Comparison of ENCODE assay signal across 12 cellular contexts in genomic region chr14:68172664-68173063, GRCh38.
A peak's percentile ranks its signal among the peaks of the same experiment; 100 is the strongest.
DNase-seq lines count a peak whose midpoint lies in the region; ATAC-seq and TF ChIP-seq lines count a peak whose summit lies in the region.
"Had no signal": no experiment of that assay in that cellular context is flagged by ENCODE, and none has a peak within 500 bp of the region (broad histone marks: within the 10 kb centered on the region; RNA-seq: fewer than 3 reads in every experiment).

No MANE protein-coding gene starts in this region.

- H3K4me1 ChIP-seq in endocrine pancreas (ENCODE audit: control insufficient read depth, insufficient read depth, low read length) (peaks cover 38% of the 10 kb centered on the region), mucosa of descending colon (ENCODE audit: low read depth) (peaks cover 27% of the 10 kb centered on the region), vagina (peaks cover 53% of the 10 kb centered on the region)
- H3K4me1 ChIP-seq: BE2C had no signal

- ATAC-seq in mucosa of descending colon, result peak; percentile 96

- POLR2A ChIA-PET in GM10248 (lab: Yijun Ruan, JAX), result no interaction called here

- in situ Hi-C loops in brain microvascular endothelial cell (cut with HindIII; ENCODE audit: low pct_ligation_motif_present, low sequenced_read_pairs), result no loop called here

- CTCF ChIA-PET in GM10248 (lab: Yijun Ruan, JAX), result interaction anchor here (1.2 to 1.4 kb wide), 2 partner anchors 56 to 108 kb away, joined by 3 to 4 read pairs; no protein-coding TSS in a partner anchor

- no peak overlapping the region for H3K27ac ChIP-seq in vagina
- H3K27ac ChIP-seq in brain microvascular endothelial cell, result no peak overlapping the region

- no peak for TF ChIP-seq POLR2A in vagina (IDR thresholded peaks at IDR 0.05)

- H3K9me3 ChIP-seq in endocrine pancreas (ENCODE audit: control insufficient read depth, low read length) (no peaks in the 10 kb centered on the region), mucosa of descending colon (no peaks in the 10 kb centered on the region), vagina (no peaks in the 10 kb centered on the region)
- H3K9me3 ChIP-seq: BE2C had no signal

- H3K9ac ChIP-seq in endocrine pancreas (ENCODE audit: control insufficient read depth, insufficient read depth, low read length), result no peak overlapping the region

- peak; percentile 31 for DNase-seq in GM10248 (ENCODE audit: extremely low spot score)
- DNase-seq in HPDE6-E6E7 (ENCODE audit: extremely low spot score), result peak; percentile 45
- DNase-seq in mucosa of descending colon, result no peak
- no peak for DNase-seq in NCI-H2107 treated with DMSO at 0.1 percent for 48 hours (lab: John Stamatoyannopoulos, UW; ENCODE audit: unreplicated experiment)
- no peak for DNase-seq in vagina (ENCODE audit: extremely low spot score in 2 of 2)
- no peak for DNase-seq in activated T-cell treated with anti-CD3 and anti-CD28 coated beads, Interleukin-2, amount 50 U/mL, for 1 hour
- DNase-seq in brain microvascular endothelial cell, result no peak
- DNase-seq: BE2C, NCI-H1092 treated with DMSO at 0.1 percent for 48 hours, occipital lobe, OCI-M1 had no signal

- TF ChIP-seq CTCF in GM10248 (IDR thresholded peaks at IDR 0.05; ENCODE audit: control extremely low read depth, extremely low read depth, low read depth, missing control alignments), result no peak
- TF ChIP-seq CTCF in mucosa of descending colon (IDR thresholded peaks at IDR 0.05), result no peak
- no peak for TF ChIP-seq CTCF in vagina (IDR thresholded peaks at IDR 0.05)
- TF ChIP-seq CTCF in brain microvascular endothelial cell (IDR thresholded peaks at IDR 0.05; ENCODE audit: low read depth, low read length, missing control alignments), result no peak

- H3K27me3 ChIP-seq in endocrine pancreas (ENCODE audit: control insufficient read depth, insufficient read depth, low read length) (no peaks in the 10 kb centered on the region), vagina (no peaks in the 10 kb centered on the region), brain microvascular endothelial cell (replicated peaks) (no peaks in the 10 kb centered on the region)

- H3K36me3 ChIP-seq in endocrine pancreas (ENCODE audit: control insufficient read depth, insufficient read depth, low read length), result no peaks in the 10 kb centered on the region
- no peaks in the 10 kb centered on the region for H3K36me3 ChIP-seq in mucosa of descending colon (ENCODE audit: low read depth)
- H3K36me3 ChIP-seq in vagina, result no peaks in the 10 kb centered on the region
- no peaks in the 10 kb centered on the region for H3K36me3 ChIP-seq in brain microvascular endothelial cell (replicated peaks)
- H3K36me3 ChIP-seq: BE2C had no signal

- peak overlapping the region; percentile 29 for H3K4me3 ChIP-seq in endocrine pancreas (ENCODE audit: control insufficient read depth, insufficient read depth, low read length)
- H3K4me3 ChIP-seq in mucosa of descending colon, result no peak overlapping the region
- no peak overlapping the region for H3K4me3 ChIP-seq in vagina
- no peak overlapping the region for H3K4me3 ChIP-seq in brain microvascular endothelial cell (ENCODE audit: low read depth, low read length)

- intact Hi-C loops in mucosa of descending colon (cut with DNase I, micrococcal nuclease), result no loop called here
- intact Hi-C loops in vagina (cut with DNase I), result no loop called here

Comparison
In these comparisons a context has a peak if more than half of its experiments do, and no peak if none do; other contexts are left out.
1. DNase-seq: peak in GM10248 (single experiment) and HPDE6-E6E7 (single experiment); none in mucosa of descending colon (0 of 3), NCI-H2107 treated with DMSO at 0.1 percent for 48 hours (single experiment), vagina (0 of 2), activated T-cell treated with anti-CD3 and anti-CD28 coated beads, Interleukin-2, amount 50 U/mL, for 1 hour (single experiment) and brain microvascular endothelial cell (single experiment).